Comparison of ENCODE assay signal across 1 cellular context in the genomic region with DNA sequence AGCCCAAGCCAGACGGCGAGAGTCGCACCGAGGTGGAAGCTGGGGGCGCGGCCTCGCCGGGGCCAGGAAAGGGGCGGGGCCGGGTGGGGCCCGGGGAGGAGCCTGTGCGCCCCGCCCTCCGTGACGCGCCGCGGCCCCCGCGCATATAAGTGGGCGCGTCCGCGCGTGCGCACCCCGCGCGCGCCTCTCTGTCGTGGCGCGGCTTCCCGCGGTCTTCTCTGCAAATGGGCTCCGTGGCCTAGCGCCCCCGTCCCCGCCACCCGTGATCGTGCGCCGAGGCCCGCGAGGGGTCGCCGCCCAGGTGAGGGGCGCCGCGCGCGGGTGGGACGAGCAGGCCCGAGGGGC.
TF ChIP-seq lines count a peak whose summit lies in the region.

A gene with protein sequence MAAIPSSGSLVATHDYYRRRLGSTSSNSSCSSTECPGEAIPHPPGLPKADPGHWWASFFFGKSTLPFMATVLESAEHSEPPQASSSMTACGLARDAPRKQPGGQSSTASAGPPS (plus strand): TSS at position 172 of the 345 bp plus-strand sequence. CDS start 544 bp downstream, outside the sequence.

TF ChIP-seq in K562, 482 proteins besides CTCF, POLR2A, EP300 and RAD21 (continued from another document and continues in another):
- TF ChIP-seq ZNF584 (CRISPR knock-in tag; IDR thresholded peaks at IDR 0.05; ENCODE audit: low read depth) = no peak
- TF ChIP-seq, protein P1, sequence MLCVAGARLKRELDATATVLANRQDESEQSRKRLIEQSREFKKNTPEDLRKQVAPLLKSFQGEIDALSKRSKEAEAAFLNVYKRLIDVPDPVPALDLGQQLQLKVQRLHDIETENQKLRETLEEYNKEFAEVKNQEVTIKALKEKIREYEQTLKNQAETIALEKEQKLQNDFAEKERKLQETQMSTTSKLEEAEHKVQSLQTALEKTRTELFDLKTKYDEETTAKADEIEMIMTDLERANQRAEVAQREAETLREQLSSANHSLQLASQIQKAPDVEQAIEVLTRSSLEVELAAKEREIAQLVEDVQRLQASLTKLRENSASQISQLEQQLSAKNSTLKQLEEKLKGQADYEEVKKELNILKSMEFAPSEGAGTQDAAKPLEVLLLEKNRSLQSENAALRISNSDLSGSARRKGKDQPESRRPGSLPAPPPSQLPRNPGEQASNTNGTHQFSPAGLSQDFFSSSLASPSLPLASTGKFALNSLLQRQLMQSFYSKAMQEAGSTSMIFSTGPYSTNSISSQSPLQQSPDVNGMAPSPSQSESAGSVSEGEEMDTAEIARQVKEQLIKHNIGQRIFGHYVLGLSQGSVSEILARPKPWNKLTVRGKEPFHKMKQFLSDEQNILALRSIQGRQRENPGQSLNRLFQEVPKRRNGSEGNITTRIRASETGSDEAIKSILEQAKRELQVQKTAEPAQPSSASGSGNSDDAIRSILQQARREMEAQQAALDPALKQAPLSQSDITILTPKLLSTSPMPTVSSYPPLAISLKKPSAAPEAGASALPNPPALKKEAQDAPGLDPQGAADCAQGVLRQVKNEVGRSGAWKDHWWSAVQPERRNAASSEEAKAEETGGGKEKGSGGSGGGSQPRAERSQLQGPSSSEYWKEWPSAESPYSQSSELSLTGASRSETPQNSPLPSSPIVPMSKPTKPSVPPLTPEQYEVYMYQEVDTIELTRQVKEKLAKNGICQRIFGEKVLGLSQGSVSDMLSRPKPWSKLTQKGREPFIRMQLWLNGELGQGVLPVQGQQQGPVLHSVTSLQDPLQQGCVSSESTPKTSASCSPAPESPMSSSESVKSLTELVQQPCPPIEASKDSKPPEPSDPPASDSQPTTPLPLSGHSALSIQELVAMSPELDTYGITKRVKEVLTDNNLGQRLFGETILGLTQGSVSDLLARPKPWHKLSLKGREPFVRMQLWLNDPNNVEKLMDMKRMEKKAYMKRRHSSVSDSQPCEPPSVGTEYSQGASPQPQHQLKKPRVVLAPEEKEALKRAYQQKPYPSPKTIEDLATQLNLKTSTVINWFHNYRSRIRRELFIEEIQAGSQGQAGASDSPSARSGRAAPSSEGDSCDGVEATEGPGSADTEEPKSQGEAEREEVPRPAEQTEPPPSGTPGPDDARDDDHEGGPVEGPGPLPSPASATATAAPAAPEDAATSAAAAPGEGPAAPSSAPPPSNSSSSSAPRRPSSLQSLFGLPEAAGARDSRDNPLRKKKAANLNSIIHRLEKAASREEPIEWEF (CRISPR knock-in tag; IDR thresholded peaks at IDR 0.05) = no peak
- TF ChIP-seq MYNN (IDR thresholded peaks at IDR 0.05) = no peak
- no peak for TF ChIP-seq MYNN (CRISPR knock-in tag; IDR thresholded peaks at IDR 0.05)
- TF ChIP-seq HEY1 (CRISPR knock-in tag; IDR thresholded peaks at IDR 0.05; ENCODE audit: borderline replicate concordance) = no peak
- TF ChIP-seq KDM4B (IDR thresholded peaks at IDR 0.05; ENCODE audit: borderline replicate concordance in 2 of 2, low read depth in 1 of 2) = no peak
- TF ChIP-seq, protein P2, sequence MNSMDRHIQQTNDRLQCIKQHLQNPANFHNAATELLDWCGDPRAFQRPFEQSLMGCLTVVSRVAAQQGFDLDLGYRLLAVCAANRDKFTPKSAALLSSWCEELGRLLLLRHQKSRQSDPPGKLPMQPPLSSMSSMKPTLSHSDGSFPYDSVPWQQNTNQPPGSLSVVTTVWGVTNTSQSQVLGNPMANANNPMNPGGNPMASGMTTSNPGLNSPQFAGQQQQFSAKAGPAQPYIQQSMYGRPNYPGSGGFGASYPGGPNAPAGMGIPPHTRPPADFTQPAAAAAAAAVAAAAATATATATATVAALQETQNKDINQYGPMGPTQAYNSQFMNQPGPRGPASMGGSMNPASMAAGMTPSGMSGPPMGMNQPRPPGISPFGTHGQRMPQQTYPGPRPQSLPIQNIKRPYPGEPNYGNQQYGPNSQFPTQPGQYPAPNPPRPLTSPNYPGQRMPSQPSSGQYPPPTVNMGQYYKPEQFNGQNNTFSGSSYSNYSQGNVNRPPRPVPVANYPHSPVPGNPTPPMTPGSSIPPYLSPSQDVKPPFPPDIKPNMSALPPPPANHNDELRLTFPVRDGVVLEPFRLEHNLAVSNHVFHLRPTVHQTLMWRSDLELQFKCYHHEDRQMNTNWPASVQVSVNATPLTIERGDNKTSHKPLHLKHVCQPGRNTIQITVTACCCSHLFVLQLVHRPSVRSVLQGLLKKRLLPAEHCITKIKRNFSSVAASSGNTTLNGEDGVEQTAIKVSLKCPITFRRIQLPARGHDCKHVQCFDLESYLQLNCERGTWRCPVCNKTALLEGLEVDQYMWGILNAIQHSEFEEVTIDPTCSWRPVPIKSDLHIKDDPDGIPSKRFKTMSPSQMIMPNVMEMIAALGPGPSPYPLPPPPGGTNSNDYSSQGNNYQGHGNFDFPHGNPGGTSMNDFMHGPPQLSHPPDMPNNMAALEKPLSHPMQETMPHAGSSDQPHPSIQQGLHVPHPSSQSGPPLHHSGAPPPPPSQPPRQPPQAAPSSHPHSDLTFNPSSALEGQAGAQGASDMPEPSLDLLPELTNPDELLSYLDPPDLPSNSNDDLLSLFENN (IDR thresholded peaks at IDR 0.05; ENCODE audit: low read depth in 2 of 2, low read length in 2 of 2) = peak in 1 of 2 experiments; percentile 52; a peak in 1 of 4 replicates
- TF ChIP-seq TBL1XR1 (IDR thresholded peaks at IDR 0.05; ENCODE audit: low read length in 2 of 2) = no peak
- 0 out of 2 replicates have a peak, but pooled peaks have one; percentile 35 for TF ChIP-seq TCF7 (IDR thresholded peaks at IDR 0.05; ENCODE audit: borderline replicate concordance)
- TF ChIP-seq, protein P3, sequence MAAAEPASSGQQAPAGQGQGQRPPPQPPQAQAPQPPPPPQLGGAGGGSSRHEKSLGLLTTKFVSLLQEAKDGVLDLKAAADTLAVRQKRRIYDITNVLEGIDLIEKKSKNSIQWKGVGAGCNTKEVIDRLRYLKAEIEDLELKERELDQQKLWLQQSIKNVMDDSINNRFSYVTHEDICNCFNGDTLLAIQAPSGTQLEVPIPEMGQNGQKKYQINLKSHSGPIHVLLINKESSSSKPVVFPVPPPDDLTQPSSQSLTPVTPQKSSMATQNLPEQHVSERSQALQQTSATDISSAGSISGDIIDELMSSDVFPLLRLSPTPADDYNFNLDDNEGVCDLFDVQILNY (CRISPR knock-in tag; IDR thresholded peaks at IDR 0.05) = no peak
- TF ChIP-seq GABPB1 (CRISPR knock-in tag; IDR thresholded peaks at IDR 0.05) = no peak
- no peak for TF ChIP-seq POLR3G (IDR thresholded peaks at IDR 0.05; ENCODE audit: extremely low read depth, insufficient read length, insufficient replicate concordance)
- TF ChIP-seq HDGF (IDR thresholded peaks at IDR 0.05) = no peak
- TF ChIP-seq EHMT2 (IDR thresholded peaks at IDR 0.05) = no peak
- no peak for TF ChIP-seq ZNF253 (CRISPR knock-in tag; conservative IDR thresholded peaks at IDR 0.05)
- no peak for TF ChIP-seq LEF1 (IDR thresholded peaks at IDR 0.05)
- no peak; the same call in 1 of the 2 replicates for TF ChIP-seq JUND (IDR thresholded peaks at IDR 0.05; ENCODE audit: borderline replicate concordance, low read depth, low read length)
- TF ChIP-seq JUND (tag; IDR thresholded peaks at IDR 0.05; ENCODE audit: borderline replicate concordance, low read depth, low read length) = no peak
- TF ChIP-seq FOXJ3 (CRISPR knock-in tag; IDR thresholded peaks at IDR 0.05) = no peak
- TF ChIP-seq GATAD2A (IDR thresholded peaks at IDR 0.05) = no peak
- TF ChIP-seq, protein P4, sequence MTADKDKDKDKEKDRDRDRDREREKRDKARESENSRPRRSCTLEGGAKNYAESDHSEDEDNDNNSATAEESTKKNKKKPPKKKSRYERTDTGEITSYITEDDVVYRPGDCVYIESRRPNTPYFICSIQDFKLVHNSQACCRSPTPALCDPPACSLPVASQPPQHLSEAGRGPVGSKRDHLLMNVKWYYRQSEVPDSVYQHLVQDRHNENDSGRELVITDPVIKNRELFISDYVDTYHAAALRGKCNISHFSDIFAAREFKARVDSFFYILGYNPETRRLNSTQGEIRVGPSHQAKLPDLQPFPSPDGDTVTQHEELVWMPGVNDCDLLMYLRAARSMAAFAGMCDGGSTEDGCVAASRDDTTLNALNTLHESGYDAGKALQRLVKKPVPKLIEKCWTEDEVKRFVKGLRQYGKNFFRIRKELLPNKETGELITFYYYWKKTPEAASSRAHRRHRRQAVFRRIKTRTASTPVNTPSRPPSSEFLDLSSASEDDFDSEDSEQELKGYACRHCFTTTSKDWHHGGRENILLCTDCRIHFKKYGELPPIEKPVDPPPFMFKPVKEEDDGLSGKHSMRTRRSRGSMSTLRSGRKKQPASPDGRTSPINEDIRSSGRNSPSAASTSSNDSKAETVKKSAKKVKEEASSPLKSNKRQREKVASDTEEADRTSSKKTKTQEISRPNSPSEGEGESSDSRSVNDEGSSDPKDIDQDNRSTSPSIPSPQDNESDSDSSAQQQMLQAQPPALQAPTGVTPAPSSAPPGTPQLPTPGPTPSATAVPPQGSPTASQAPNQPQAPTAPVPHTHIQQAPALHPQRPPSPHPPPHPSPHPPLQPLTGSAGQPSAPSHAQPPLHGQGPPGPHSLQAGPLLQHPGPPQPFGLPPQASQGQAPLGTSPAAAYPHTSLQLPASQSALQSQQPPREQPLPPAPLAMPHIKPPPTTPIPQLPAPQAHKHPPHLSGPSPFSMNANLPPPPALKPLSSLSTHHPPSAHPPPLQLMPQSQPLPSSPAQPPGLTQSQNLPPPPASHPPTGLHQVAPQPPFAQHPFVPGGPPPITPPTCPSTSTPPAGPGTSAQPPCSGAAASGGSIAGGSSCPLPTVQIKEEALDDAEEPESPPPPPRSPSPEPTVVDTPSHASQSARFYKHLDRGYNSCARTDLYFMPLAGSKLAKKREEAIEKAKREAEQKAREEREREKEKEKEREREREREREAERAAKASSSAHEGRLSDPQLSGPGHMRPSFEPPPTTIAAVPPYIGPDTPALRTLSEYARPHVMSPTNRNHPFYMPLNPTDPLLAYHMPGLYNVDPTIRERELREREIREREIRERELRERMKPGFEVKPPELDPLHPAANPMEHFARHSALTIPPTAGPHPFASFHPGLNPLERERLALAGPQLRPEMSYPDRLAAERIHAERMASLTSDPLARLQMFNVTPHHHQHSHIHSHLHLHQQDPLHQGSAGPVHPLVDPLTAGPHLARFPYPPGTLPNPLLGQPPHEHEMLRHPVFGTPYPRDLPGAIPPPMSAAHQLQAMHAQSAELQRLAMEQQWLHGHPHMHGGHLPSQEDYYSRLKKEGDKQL (CRISPR knock-in tag; IDR thresholded peaks at IDR 0.05; ENCODE audit: borderline replicate concordance) = no peak
- no peak for TF ChIP-seq PTRF (tag; IDR thresholded peaks at IDR 0.05)
- no peak for TF ChIP-seq ZNF668 (CRISPR knock-in tag; IDR thresholded peaks at IDR 0.05)
- TF ChIP-seq, protein P5, sequence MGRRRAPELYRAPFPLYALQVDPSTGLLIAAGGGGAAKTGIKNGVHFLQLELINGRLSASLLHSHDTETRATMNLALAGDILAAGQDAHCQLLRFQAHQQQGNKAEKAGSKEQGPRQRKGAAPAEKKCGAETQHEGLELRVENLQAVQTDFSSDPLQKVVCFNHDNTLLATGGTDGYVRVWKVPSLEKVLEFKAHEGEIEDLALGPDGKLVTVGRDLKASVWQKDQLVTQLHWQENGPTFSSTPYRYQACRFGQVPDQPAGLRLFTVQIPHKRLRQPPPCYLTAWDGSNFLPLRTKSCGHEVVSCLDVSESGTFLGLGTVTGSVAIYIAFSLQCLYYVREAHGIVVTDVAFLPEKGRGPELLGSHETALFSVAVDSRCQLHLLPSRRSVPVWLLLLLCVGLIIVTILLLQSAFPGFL (CRISPR knock-in tag; IDR thresholded peaks at IDR 0.05) = no peak
- TF ChIP-seq, protein P6, sequence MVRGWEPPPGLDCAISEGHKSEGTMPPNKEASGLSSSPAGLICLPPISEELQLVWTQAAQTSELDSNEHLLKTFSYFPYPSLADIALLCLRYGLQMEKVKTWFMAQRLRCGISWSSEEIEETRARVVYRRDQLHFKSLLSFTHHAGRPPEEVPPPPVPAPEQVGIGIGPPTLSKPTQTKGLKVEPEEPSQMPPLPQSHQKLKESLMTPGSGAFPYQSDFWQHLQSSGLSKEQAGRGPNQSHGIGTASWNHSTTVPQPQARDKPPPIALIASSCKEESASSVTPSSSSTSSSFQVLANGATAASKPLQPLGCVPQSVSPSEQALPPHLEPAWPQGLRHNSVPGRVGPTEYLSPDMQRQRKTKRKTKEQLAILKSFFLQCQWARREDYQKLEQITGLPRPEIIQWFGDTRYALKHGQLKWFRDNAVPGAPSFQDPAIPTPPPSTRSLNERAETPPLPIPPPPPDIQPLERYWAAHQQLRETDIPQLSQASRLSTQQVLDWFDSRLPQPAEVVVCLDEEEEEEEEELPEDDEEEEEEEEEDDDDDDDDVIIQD (CRISPR knock-in tag; IDR thresholded peaks at IDR 0.05) = no peak
- no peak for TF ChIP-seq CHD2 (IDR thresholded peaks at IDR 0.05; ENCODE audit: low read depth, low read length)
- TF ChIP-seq MTA1 (IDR thresholded peaks at IDR 0.05; ENCODE audit: borderline replicate concordance) = no peak
- no peak for TF ChIP-seq CBFA2T2 (conservative IDR thresholded peaks at IDR 0.05)
- TF ChIP-seq CREB1 (IDR thresholded peaks at IDR 0.05) = peak; percentile 79
- peak; percentile 74 for TF ChIP-seq CREB1 (CRISPR knock-in tag; IDR thresholded peaks at IDR 0.05)
- TF ChIP-seq ZKSCAN1 (IDR thresholded peaks at IDR 0.05; ENCODE audit: low read depth, low read length) = no peak
- TF ChIP-seq RNF2 (IDR thresholded peaks at IDR 0.05) = no peak
- TF ChIP-seq, protein P7, sequence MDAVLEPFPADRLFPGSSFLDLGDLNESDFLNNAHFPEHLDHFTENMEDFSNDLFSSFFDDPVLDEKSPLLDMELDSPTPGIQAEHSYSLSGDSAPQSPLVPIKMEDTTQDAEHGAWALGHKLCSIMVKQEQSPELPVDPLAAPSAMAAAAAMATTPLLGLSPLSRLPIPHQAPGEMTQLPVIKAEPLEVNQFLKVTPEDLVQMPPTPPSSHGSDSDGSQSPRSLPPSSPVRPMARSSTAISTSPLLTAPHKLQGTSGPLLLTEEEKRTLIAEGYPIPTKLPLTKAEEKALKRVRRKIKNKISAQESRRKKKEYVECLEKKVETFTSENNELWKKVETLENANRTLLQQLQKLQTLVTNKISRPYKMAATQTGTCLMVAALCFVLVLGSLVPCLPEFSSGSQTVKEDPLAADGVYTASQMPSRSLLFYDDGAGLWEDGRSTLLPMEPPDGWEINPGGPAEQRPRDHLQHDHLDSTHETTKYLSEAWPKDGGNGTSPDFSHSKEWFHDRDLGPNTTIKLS (IDR thresholded peaks at IDR 0.05; ENCODE audit: borderline replicate concordance, low read depth) = no peak
- TF ChIP-seq ZNF785 (CRISPR knock-in tag; IDR thresholded peaks at IDR 0.05) = no peak
- no peak for TF ChIP-seq FOXK1 (CRISPR knock-in tag; IDR thresholded peaks at IDR 0.05; ENCODE audit: borderline replicate concordance)
- no peak for TF ChIP-seq ZBTB8A (IDR thresholded peaks at IDR 0.05; ENCODE audit: partially characterized antibody)
- no peak for TF ChIP-seq HOXB6 (CRISPR knock-in tag; IDR thresholded peaks at IDR 0.05; ENCODE audit: borderline replicate concordance)
- no peak for TF ChIP-seq ESRRA (IDR thresholded peaks at IDR 0.05; ENCODE audit: borderline replicate concordance, low read depth)
- peak in 1 of 2 experiments; percentile 37; a peak in 1 of 4 replicates for TF ChIP-seq SIN3A (IDR thresholded peaks at IDR 0.05; ENCODE audit: borderline replicate concordance in 2 of 2, control insufficient read depth in 1 of 2, low read depth in 2 of 2, low read length in 2 of 2)
- TF ChIP-seq ZNF165 (CRISPR knock-in tag; IDR thresholded peaks at IDR 0.05; ENCODE audit: borderline replicate concordance) = no peak
- no peak for TF ChIP-seq RBM17 (IDR thresholded peaks at IDR 0.05; ENCODE audit: borderline replicate concordance, low read depth, low read length)
- no peak for TF ChIP-seq ZNF174 (CRISPR knock-in tag; IDR thresholded peaks at IDR 0.05)
